Comparison of ENCODE assay signal across 17 cellular contexts in genomic region chr2:181073896-181074295, GRCh38.
DNase-seq lines count a peak whose midpoint lies in the region; ATAC-seq and TF ChIP-seq lines count a peak whose summit lies in the region.
"Had no signal": no experiment of that assay in that cellular context is flagged by ENCODE, and none has a peak within 500 bp of the region (broad histone marks: within the 10 kb centered on the region; RNA-seq: fewer than 3 reads in every experiment).

No MANE protein-coding gene starts in this region.

- H3K18ac ChIP-seq in IMR-90 (ENCODE audit: low read depth, low read length) = no peak overlapping the region

- no peak overlapping the region for H3K56ac ChIP-seq in IMR-90 (ENCODE audit: extremely low read depth, insufficient read depth, low read length)

- H3K9me3 ChIP-seq in IMR-90 (ENCODE audit: control insufficient read depth, insufficient read depth, low read length) = no peaks in the 10 kb centered on the region
- H3K9me3 ChIP-seq in mammary epithelial cell (replicated peaks; ENCODE audit: insufficient read depth, low read length) = no peaks in the 10 kb centered on the region
- no peaks in the 10 kb centered on the region for H3K9me3 ChIP-seq in CD4-positive, alpha-beta memory T cell (ENCODE audit: control insufficient read depth in 1 of 2, low read length in 2 of 2)

- H3K14ac ChIP-seq in IMR-90 (replicated peaks; ENCODE audit: low read depth, low read length) = no peak overlapping the region

- H3K4me1 Mint-ChIP-seq in CD4-positive, alpha-beta memory T cell = peaks cover 0 to 4% (median 3%) of the 10 kb centered on the region in 4 donors

- in situ Hi-C loops in IMR-90 (cut with MboI; ENCODE audit: low sequenced_read_pairs) (loop anchor here (10.0 kb wide), 1 partner anchor 949 kb away; no protein-coding TSS in a partner anchor), mammary epithelial cell (cut with MboI; ENCODE audit: low sequenced_read_pairs in 2 of 2) (loop anchor here in 1 of 2 donors (25.0 kb wide), 2 partner anchors 712 to 837 kb away; no protein-coding TSS in a partner anchor)

- POLR2A ChIA-PET in IMR-90 (lab: Charles Lee; ENCODE audit: unreplicated experiment) = no interaction called here
- POLR2A ChIA-PET in CD4-positive, alpha-beta memory T cell (lab: Charles Lee; ENCODE audit: partially characterized antibody) = no interaction called here

- no peak overlapping the region for H3K4me3 ChIP-seq in IMR-90 (ENCODE audit: insufficient read depth, low read depth, low read length)
- H3K4me3 ChIP-seq in mammary epithelial cell (replicated peaks in 1 of 3; ENCODE audit: insufficient read depth in 1 of 3, low read depth in 2 of 3, low read length in 3 of 3) = no peak overlapping the region
- no peak overlapping the region for H3K4me3 ChIP-seq in CD4-positive, alpha-beta memory T cell (ENCODE audit: low read length in 2 of 2)
- H3K4me3 ChIP-seq: GM12878 had no signal

- CTCF ChIA-PET in IMR-90 (lab: Yijun Ruan, JAX) = interaction anchor here (1.0 kb wide), 1 partner anchor 948 kb away, joined by 3 read pairs; no protein-coding TSS in a partner anchor
- CTCF ChIA-PET in mammary epithelial cell (lab: Charles Lee; ENCODE audit: low non-redundant PET) = no interaction called here
- CTCF ChIA-PET in CD4-positive, alpha-beta memory T cell (lab: Charles Lee; ENCODE audit: partially characterized antibody) = interaction anchor here (2.8 kb wide), 1 partner anchor 641 kb away, joined by 9 read pairs; no protein-coding TSS in a partner anchor

- peak overlapping the region; percentile 31; the same call in 1 of the 2 replicates for H3K4me2 ChIP-seq in IMR-90 (ENCODE audit: low read depth, low read length)
- peak overlapping the region; percentile 51 for H3K4me2 ChIP-seq in mammary epithelial cell (ENCODE audit: insufficient read depth, low read depth, low read length)

- ATAC-seq in IMR-90 (ENCODE audit: low read depth) (peak; percentile 25; the same call in 1 of the 2 replicates), GM21825 (IDR thresholded peaks at IDR 0.05; ENCODE audit: unreplicated experiment) (no peak), HG03095 (IDR thresholded peaks at IDR 0.05; ENCODE audit: unreplicated experiment) (no peak)
- ATAC-seq: GM12878 had no signal

- no peak overlapping the region for H2AK9ac ChIP-seq in IMR-90 (replicated peaks; ENCODE audit: low read depth, low read length, poor library complexity)

- no TSS peak for BruUV-seq in IMR-90 (replicated peaks; lab: Mats Ljungman, UMichigan)
- BruUV-seq in mammary epithelial cell (replicated peaks; lab: Mats Ljungman, UMichigan) = TSS peak; percentile 94

- no peak overlapping the region for H2AK5ac ChIP-seq in IMR-90 (ENCODE audit: low read depth, low read length)

- peaks cover 3% of the 10 kb centered on the region for H3K4me1 ChIP-seq in IMR-90 (ENCODE audit: control insufficient read depth, insufficient read depth, low read length)
- peaks cover 36% of the 10 kb centered on the region for H3K4me1 ChIP-seq in mammary epithelial cell (ENCODE audit: insufficient read depth, low read length)
- H3K4me1 ChIP-seq in CD4-positive, alpha-beta memory T cell (ENCODE audit: insufficient read depth, low read length) = no peaks in the 10 kb centered on the region

- H3K9me3 Mint-ChIP-seq in CD4-positive, alpha-beta memory T cell = no peaks in the 10 kb centered on the region

- H2BK5ac ChIP-seq in IMR-90 (ENCODE audit: low read depth, low read length, poor library complexity, severe bottlenecking) = no peak overlapping the region

- intact Hi-C loops in IMR-90 (cut with micrococcal nuclease) (loop anchor here (5.0 kb wide), 2 partner anchors 92 to 832 kb away; partner anchors contain the start of gene UBE2E3), mammary epithelial cell (cut with micrococcal nuclease) (loop anchor here (5.0 kb wide), 1 partner anchor 947 kb away; no protein-coding TSS in a partner anchor)
- intact Hi-C loops in CD4-positive, alpha-beta memory T cell (cut with micrococcal nuclease) = no loop called here

- H2BK15ac ChIP-seq in IMR-90 (ENCODE audit: low read depth, low read length) = no peak overlapping the region

- no peak for TF ChIP-seq RAD21 in IMR-90 (IDR thresholded peaks at IDR 0.05; ENCODE audit: low read length)

- H3K27ac Mint-ChIP-seq in CD4-positive, alpha-beta memory T cell = no peak overlapping the region

- peaks cover 29% of the 10 kb centered on the region for H3K79me2 ChIP-seq in mammary epithelial cell (ENCODE audit: insufficient read depth, low read length)

- no peaks in the 10 kb centered on the region for H3K36me3 Mint-ChIP-seq in CD4-positive, alpha-beta memory T cell

- peaks cover 3 to 41% of the 10 kb centered on the region in 2 experiments; a peak in 3 of 4 replicates for H3K79me1 ChIP-seq in IMR-90 (ENCODE audit: low read depth in 1 of 2, low read length in 2 of 2)

- H3K23ac ChIP-seq in IMR-90 (ENCODE audit: low read depth, low read length) = no peak overlapping the region

- H3K27ac ChIP-seq in IMR-90 (ENCODE audit: insufficient read depth, low read length) = no peak overlapping the region
- peak overlapping the region; percentile 52 for H3K27ac ChIP-seq in mammary epithelial cell (ENCODE audit: insufficient read depth, low read depth, low read length)
- no peak overlapping the region for H3K27ac ChIP-seq in CD4-positive, alpha-beta memory T cell (ENCODE audit: low read depth, low read length)

- H3K9ac ChIP-seq in IMR-90 (ENCODE audit: low read depth, low read length) = no peak overlapping the region
- H3K9ac ChIP-seq in mammary epithelial cell (ENCODE audit: insufficient read depth, low read length) = no peak overlapping the region

- H3K27me3 ChIP-seq in IMR-90 (ENCODE audit: control insufficient read depth, insufficient read depth, low read length) = no peaks in the 10 kb centered on the region
- H3K27me3 ChIP-seq in mammary epithelial cell (ENCODE audit: insufficient read depth, low read length) = no peaks in the 10 kb centered on the region
- no peaks in the 10 kb centered on the region for H3K27me3 ChIP-seq in CD4-positive, alpha-beta memory T cell (ENCODE audit: insufficient read depth, low read length)

- no peaks in the 10 kb centered on the region for H3K27me3 Mint-ChIP-seq in CD4-positive, alpha-beta memory T cell

- no peak overlapping the region for H2BK20ac ChIP-seq in IMR-90 (ENCODE audit: low read depth, low read length)

- no peak for TF ChIP-seq POLR2A in IMR-90 (IDR thresholded peaks at IDR 0.05; ENCODE audit: low read depth, low read length)

- peak; percentile 62 for DNase-seq in EH (ENCODE audit: low read depth)
- peak; percentile 71 for DNase-seq in IMR-90
- no peak for DNase-seq in mammary epithelial cell
- peak; percentile 64 for DNase-seq in iris pigment epithelial cell (ENCODE audit: low read depth)
- no peak for DNase-seq in CD4-positive, alpha-beta memory T cell
- no peak for DNase-seq in Ammon's horn (ENCODE audit: low spot score)
- DNase-seq: C1 segment of cervical spinal cord, KG1, MM.1S, NCI-H1105 treated with DMSO at 0.1 percent for 48 hours, NCI-H1930, NCI-H2171, NCI-H524, SIG-M5 had no signal

- H3K36me3 ChIP-seq in IMR-90 (ENCODE audit: control insufficient read depth, insufficient read depth, low read length) = peaks cover 3% of the 10 kb centered on the region
- H3K36me3 ChIP-seq in mammary epithelial cell (ENCODE audit: insufficient read depth, low read length) = peaks cover 1% of the 10 kb centered on the region
- no peaks in the 10 kb centered on the region for H3K36me3 ChIP-seq in CD4-positive, alpha-beta memory T cell (ENCODE audit: insufficient read depth, low read length)

- TF ChIP-seq CTCF in IMR-90 (conservative IDR thresholded peaks at IDR 0.05; ENCODE audit: low read depth, low read length) (no peak), mammary epithelial cell (conservative IDR thresholded peaks at IDR 0.05 in 1 of 2, IDR thresholded peaks at IDR 0.05 in 1 of 2; ENCODE audit: extremely low read depth in 1 of 2, insufficient read depth in 1 of 2, low read depth in 1 of 2, low read length in 2 of 2) (no peak)

- H2BK120ac ChIP-seq in IMR-90 (ENCODE audit: low read depth, low read length) = no peak overlapping the region

- peaks cover 4% of the 10 kb centered on the region; the same call in 1 of the 2 replicates for H4K20me1 ChIP-seq in IMR-90 (ENCODE audit: insufficient read depth, low read length)
- H4K20me1 ChIP-seq in mammary epithelial cell (ENCODE audit: insufficient read depth, low read length) = no peaks in the 10 kb centered on the region

- H3K9me1 ChIP-seq in IMR-90 (ENCODE audit: insufficient read depth, low read length) = 0 out of 2 replicates have a peak, but pooled peaks cover 4% of the 10 kb centered on the region

- no peak overlapping the region for H3K4ac ChIP-seq in IMR-90 (ENCODE audit: low read depth, low read length)

- dilution Hi-C loops in IMR-90 (cut with HindIII; ENCODE audit: low sequenced_read_pairs, unreplicated experiment) (no loop called here), mammary epithelial cell (cut with HindIII; ENCODE audit: low sequenced_read_pairs) (no loop called here)

- no peak overlapping the region for H4K8ac ChIP-seq in IMR-90 (ENCODE audit: low read depth in 2 of 2, low read length in 2 of 2)

- no peak overlapping the region for H3K4me3 Mint-ChIP-seq in CD4-positive, alpha-beta memory T cell

- no peak overlapping the region for H4K5ac ChIP-seq in IMR-90 (ENCODE audit: low read depth, low read length)

- H2AFZ ChIP-seq in IMR-90 (replicated peaks; ENCODE audit: low read length, poor library complexity) (no peak overlapping the region), mammary epithelial cell (ENCODE audit: low read depth, low read length) (no peak overlapping the region)

- no peak overlapping the region for H4K91ac ChIP-seq in IMR-90 (ENCODE audit: insufficient read depth, low read depth, low read length)

TF ChIP-seq in IMR-90, 13 proteins besides CTCF, POLR2A, EP300 and RAD21:
- TF ChIP-seq CHD1 (IDR thresholded peaks at IDR 0.05; ENCODE audit: low read depth, low read length) (no peak), MXI1 (IDR thresholded peaks at IDR 0.05; ENCODE audit: borderline replicate concordance, low read depth, low read length) (no peak), MAZ (IDR thresholded peaks at IDR 0.05; ENCODE audit: borderline replicate concordance, low read depth, low read length) (no peak)

Comparison
In these comparisons a context has a peak if more than half of its experiments do, and no peak if none do; other contexts are left out.
1. DNase-seq: peak in EH (single experiment), IMR-90 (single experiment) and iris pigment epithelial cell (single experiment); none in mammary epithelial cell (single experiment), CD4-positive, alpha-beta memory T cell (0 of 5) and Ammon's horn (single experiment).